9 cellular contexts compared by ENCODE assay signal in the genomic region with DNA sequence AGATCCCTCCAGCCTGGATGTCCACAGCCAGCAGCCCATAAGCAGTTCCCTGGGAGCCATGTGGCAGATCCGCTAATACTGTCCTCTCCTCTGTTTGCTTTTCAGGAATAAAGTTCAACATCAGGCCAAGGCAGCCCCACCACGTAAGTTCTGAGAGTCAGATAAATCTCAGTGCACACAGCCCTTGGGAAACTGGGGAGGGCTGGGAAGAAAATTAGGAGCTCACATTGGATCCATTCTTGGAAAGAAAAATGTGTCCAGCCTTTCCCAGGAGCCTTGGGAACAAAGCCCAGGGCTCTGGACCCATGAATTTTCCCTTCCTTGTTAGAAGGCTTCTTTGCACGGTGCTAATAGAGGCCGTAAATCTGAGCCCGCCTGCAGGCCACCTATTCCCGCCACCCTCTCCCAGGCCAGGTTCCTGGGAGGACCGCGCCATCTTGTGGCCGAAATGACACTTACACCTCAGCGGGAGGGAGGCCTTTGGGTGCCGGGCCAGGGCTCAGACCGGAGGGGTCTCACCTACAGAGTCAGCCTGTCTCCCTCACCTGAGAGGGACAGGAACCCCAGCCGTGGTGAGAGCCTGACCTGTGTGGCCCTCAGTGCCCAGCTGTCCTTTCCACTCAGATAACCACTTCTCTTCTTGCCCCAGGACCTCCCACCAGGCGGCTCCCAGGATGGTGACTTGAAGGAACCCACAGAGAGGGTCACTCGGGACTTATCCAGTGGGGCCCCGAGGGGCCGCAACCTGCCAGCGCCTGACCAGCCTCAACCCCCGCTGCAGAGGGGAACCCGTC. TPM values are rescaled to one million over a fixed set of nuclear protein-coding genes. Genes with fewer than 3 reads are reported as not detected.
A peak's percentile ranks its signal among the peaks of the same experiment; 100 is the strongest.
DNase-seq lines count a peak whose midpoint lies in the region; ATAC-seq, FAIRE-seq and TF ChIP-seq lines count a peak whose summit lies in the region.
"Had no signal": no experiment of that assay in that cellular context is flagged by ENCODE, and none has a peak within 500 bp of the region (broad histone marks: within the 10 kb centered on the region; RNA-seq: fewer than 3 reads in every experiment).

No MANE protein-coding gene starts in this region.

- no peak overlapping the region for H3K4me3 ChIP-seq in GM12875 (ENCODE audit: low read depth, low read length)
- no peak overlapping the region for H3K4me3 ChIP-seq in MM.1S (ENCODE audit: low read length)
- no peak overlapping the region for H3K4me3 ChIP-seq in gastroesophageal sphincter
- no peak overlapping the region for H3K4me3 ChIP-seq in pancreas
- H3K4me3 ChIP-seq in vagina, result no peak overlapping the region

- no peak overlapping the region for H3K9ac ChIP-seq in MM.1S (ENCODE audit: low read length)

- ATAC-seq in gastroesophageal sphincter (peak; percentile 65), pancreas (peak; percentile 79 to 94 (median 92))

- TF ChIP-seq EP300 in gastroesophageal sphincter (IDR thresholded peaks at IDR 0.05), result no peak

- no peaks in the 10 kb centered on the region for H3K79me2 ChIP-seq in MM.1S (ENCODE audit: low read length)

- H3K27me3 ChIP-seq in MM.1S (replicated peaks; ENCODE audit: insufficient read depth, low read length) (peaks cover 5% of the 10 kb centered on the region; the same call in 1 of the 2 replicates), gastroesophageal sphincter (peaks cover 61% of the 10 kb centered on the region), pancreas (no peaks in the 10 kb centered on the region), vagina (no peaks in the 10 kb centered on the region)

- no peaks in the 10 kb centered on the region for H3K4me1 ChIP-seq in MM.1S (ENCODE audit: low read length)
- no peaks in the 10 kb centered on the region for H3K4me1 ChIP-seq in gastroesophageal sphincter
- H3K4me1 ChIP-seq in pancreas, result no peaks in the 10 kb centered on the region
- H3K4me1 ChIP-seq in vagina, result no peaks in the 10 kb centered on the region

- H3K36me3 ChIP-seq in MM.1S (replicated peaks; ENCODE audit: insufficient read depth, low read length), result no peaks in the 10 kb centered on the region
- H3K36me3 ChIP-seq in gastroesophageal sphincter, result no peaks in the 10 kb centered on the region
- no peaks in the 10 kb centered on the region for H3K36me3 ChIP-seq in pancreas
- H3K36me3 ChIP-seq in vagina, result no peaks in the 10 kb centered on the region

- FAIRE-seq in pancreas (lab: Jason Lieb, UNC), result no peak
- FAIRE-seq: endometrium had no signal

- no peaks in the 10 kb centered on the region for H3K9me2 ChIP-seq in MM.1S (replicated peaks; ENCODE audit: insufficient read depth, low read length)

- TF ChIP-seq CTCF in GM12875 (IDR thresholded peaks at IDR 0.05; ENCODE audit: borderline replicate concordance, insufficient read depth, low read depth, low read length) (peak; percentile 67), MM.1S (IDR thresholded peaks at IDR 0.05; ENCODE audit: low read length) (peak; percentile 87), gastroesophageal sphincter (IDR thresholded peaks at IDR 0.05) (peak in 3 of 4 experiments; percentile 82 to 89 (median 87)), pancreas (IDR thresholded peaks at IDR 0.05) (peak; percentile 82 to 88 (median 86)), vagina (IDR thresholded peaks at IDR 0.05) (peak; percentile 38 to 72 (median 69))

- WGBS in gastroesophageal sphincter (ENCODE audit: low coverage in 1 of 2), 2 donors, result 20% methylated on average over 4 of the region's 20 CpGs; no CpG with 5 or more reads in 1 of the 2 donors
- WGBS in pancreas, 2 donors, result 20 to 22% methylated on average over 20 of the region's 20 CpGs

- peak; percentile 58 for DNase-seq in MM.1S
- DNase-seq in SHP77 treated with DMSO at 0.1 percent for 48 hours (lab: John Stamatoyannopoulos, UW), result peak; percentile 47
- DNase-seq in activated gamma-delta T cell treated with anti-CD3 and anti-CD28 coated beads, Interleukin-2, amount 50 U/mL, for 16 hours (ENCODE audit: low read depth), result peak; percentile 33
- DNase-seq in pancreas, result peak; percentile 53 to 97 (median 80)
- no peak for DNase-seq in vagina (ENCODE audit: extremely low spot score in 2 of 2)
- no peak for DNase-seq in GF-D8 (lab: John Stamatoyannopoulos, UW)

- intact Hi-C loops in pancreas (cut with DNase I), result loop anchor here (5.0 to 10.0 kb wide), 4 partner anchors 339 to 534 kb away; no protein-coding TSS in a partner anchor
- intact Hi-C loops in vagina (cut with DNase I), result loop anchor here (10.0 kb wide), 2 partner anchors 357 to 537 kb away; no protein-coding TSS in a partner anchor

- no peaks in the 10 kb centered on the region for H3F3A ChIP-seq in MM.1S (ENCODE audit: insufficient read depth, low read length)

- H2AFZ ChIP-seq in MM.1S (ENCODE audit: low read length), result no peak overlapping the region

- H3K27ac ChIP-seq in MM.1S (ENCODE audit: low read length), result no peak overlapping the region
- H3K27ac ChIP-seq in gastroesophageal sphincter, result no peak overlapping the region
- no peak overlapping the region for H3K27ac ChIP-seq in pancreas
- H3K27ac ChIP-seq in vagina, result no peak overlapping the region

- no peak for TF ChIP-seq POLR2A in gastroesophageal sphincter (IDR thresholded peaks at IDR 0.05)
- no peak for TF ChIP-seq POLR2A in vagina (IDR thresholded peaks at IDR 0.05)

- no peaks in the 10 kb centered on the region for H4K20me1 ChIP-seq in MM.1S (ENCODE audit: insufficient read depth, low read length)

- H3K9me3 ChIP-seq in MM.1S (replicated peaks; ENCODE audit: insufficient read depth, low read length) (no peaks in the 10 kb centered on the region), gastroesophageal sphincter (no peaks in the 10 kb centered on the region), pancreas (no peaks in the 10 kb centered on the region), vagina (no peaks in the 10 kb centered on the region)

- no peak overlapping the region for H3K4me2 ChIP-seq in MM.1S (ENCODE audit: low read depth, low read length)

RNA-seq across cellular contexts. Expression of a gene that starts 25.2 kb away (rescaled TPM):
- total RNA-seq in gastroesophageal sphincter, result 100 to 1,000 TPM in 1 of 4 donors, 10 to 100 TPM in 3; 62.3 to 148 (median 84.3) TPM
- 10 to 100 TPM; 14.8 to 25.8 (median 16.5) TPM for total RNA-seq in pancreas
- 10 to 100 TPM; 28.3 to 33.8 TPM for polyA plus RNA-seq in pancreas
- total RNA-seq in vagina, result 65.6 TPM

Comparison
In these comparisons a context has a peak if more than half of its experiments do, and no peak if none do; other contexts are left out.
1. DNase-seq: peak in MM.1S (single experiment), SHP77 treated with DMSO at 0.1 percent for 48 hours (single experiment), activated gamma-delta T cell treated with anti-CD3 and anti-CD28 coated beads, Interleukin-2, amount 50 U/mL, for 16 hours (single experiment) and pancreas (6 of 6); none in vagina (0 of 2) and GF-D8 (single experiment).
2. Peak in every context shown above with its lines, with median percentiles within 50 percentile points of each other: CTCF ChIP-seq.